In genomic region chr9:72271617-72272478, GRCh38 we compare ENCODE assay signal across 8 cellular contexts.
DNase-seq lines count a peak whose midpoint lies in the region; ATAC-seq and TF ChIP-seq lines count a peak whose summit lies in the region.

No MANE protein-coding gene starts in this region.

- no peaks in the 10 kb centered on the region for H3K9me3 Mint-ChIP-seq in CD8-positive, alpha-beta memory T cell

- H3K4me3 ChIP-seq in CD8-positive, alpha-beta memory T cell (ENCODE audit: low read length) = no peak overlapping the region
- H3K4me3 ChIP-seq in RWPE2 (ENCODE audit: severe bottlenecking) (no peak overlapping the region), brain microvascular endothelial cell (ENCODE audit: low read depth, low read length) (no peak overlapping the region)

- H3K27me3 Mint-ChIP-seq in CD8-positive, alpha-beta memory T cell = peaks cover 5 to 10% of the 10 kb centered on the region in 2 donors

- peak; percentile 6 to 50 (median 11) for DNase-seq in CD8-positive, alpha-beta memory T cell
- DNase-seq in HPDE6-E6E7 (ENCODE audit: extremely low spot score) (peak; percentile 43), RWPE2 (ENCODE audit: low spot score) (no peak), brain microvascular endothelial cell (peak; percentile 60), inferior parietal cortex (ENCODE audit: extremely low spot score) (peak; percentile 91)
- peak; percentile 32 for DNase-seq in stimulated activated CD4-positive, alpha-beta T cell treated with anti-CD3 and anti-CD28 coated beads, Interleukin-2, amount 100 ng/mL, for 4 hours (ENCODE audit: low read depth)

- no peaks in the 10 kb centered on the region for H3K4me1 ChIP-seq in CD8-positive, alpha-beta memory T cell (ENCODE audit: insufficient read depth, low read length)
- H3K4me1 ChIP-seq in RWPE2 (ENCODE audit: insufficient read depth, poor library complexity, severe bottlenecking) = peaks cover 16% of the 10 kb centered on the region

- no peaks in the 10 kb centered on the region for H3K36me3 ChIP-seq in CD8-positive, alpha-beta memory T cell (ENCODE audit: insufficient read depth, low read length)
- H3K36me3 ChIP-seq in RWPE2 (ENCODE audit: low read depth) (no peaks in the 10 kb centered on the region), brain microvascular endothelial cell (replicated peaks) (no peaks in the 10 kb centered on the region)

- ATAC-seq in GM18867 (IDR thresholded peaks at IDR 0.05; ENCODE audit: unreplicated experiment) (peak; percentile 53), RWPE2 (ENCODE audit: low read depth) (peak; percentile 47; the same call in 1 of the 3 replicates), GM18520 (IDR thresholded peaks at IDR 0.05; ENCODE audit: unreplicated experiment) (no peak)

- no peaks in the 10 kb centered on the region for H3K36me3 Mint-ChIP-seq in CD8-positive, alpha-beta memory T cell

- H3K4me3 Mint-ChIP-seq in CD8-positive, alpha-beta memory T cell = no peak overlapping the region

- peak; percentile 94 for TF ChIP-seq CTCF in RWPE2 (IDR thresholded peaks at IDR 0.05; ENCODE audit: poor library complexity, severe bottlenecking)
- TF ChIP-seq CTCF in brain microvascular endothelial cell (IDR thresholded peaks at IDR 0.05; ENCODE audit: low read depth, low read length, missing control alignments) = peak; percentile 90

- in situ Hi-C loops in brain microvascular endothelial cell (cut with HindIII; ENCODE audit: low pct_ligation_motif_present, low sequenced_read_pairs) = no loop called here

- H3K27me3 ChIP-seq in CD8-positive, alpha-beta memory T cell (ENCODE audit: insufficient read depth, low read length, poor library complexity, severe bottlenecking) = no peaks in the 10 kb centered on the region
- H3K27me3 ChIP-seq in RWPE2 (ENCODE audit: insufficient read depth, poor library complexity, severe bottlenecking) (no peaks in the 10 kb centered on the region), brain microvascular endothelial cell (replicated peaks) (no peaks in the 10 kb centered on the region)

- no peak overlapping the region for H3K27ac Mint-ChIP-seq in CD8-positive, alpha-beta memory T cell

- CTCF ChIA-PET in CD8-positive, alpha-beta memory T cell (lab: Charles Lee) = interaction anchor here (0.5 to 4.1 kb wide), 8 partner anchors 8 to 321 kb away, joined by 3 to 21 read pairs (median 4); no protein-coding TSS in a partner anchor

- POLR2A ChIA-PET in CD8-positive, alpha-beta memory T cell (lab: Charles Lee) = interaction anchor here (1.1 kb wide), 1 partner anchor 233 kb away, joined by 3 read pairs; no protein-coding TSS in a partner anchor

- no peaks in the 10 kb centered on the region for H3K4me1 Mint-ChIP-seq in CD8-positive, alpha-beta memory T cell

- no peak overlapping the region for H3K27ac ChIP-seq in CD8-positive, alpha-beta memory T cell (ENCODE audit: low read depth, low read length)
- H3K27ac ChIP-seq in RWPE2 (ENCODE audit: poor library complexity, severe bottlenecking) (no peak overlapping the region), brain microvascular endothelial cell (no peak overlapping the region)

- H3K9me3 ChIP-seq in CD8-positive, alpha-beta memory T cell (ENCODE audit: low read length) = no peaks in the 10 kb centered on the region
- H3K9me3 ChIP-seq in RWPE2 (ENCODE audit: severe bottlenecking) = no peaks in the 10 kb centered on the region
